In the genomic region with DNA sequence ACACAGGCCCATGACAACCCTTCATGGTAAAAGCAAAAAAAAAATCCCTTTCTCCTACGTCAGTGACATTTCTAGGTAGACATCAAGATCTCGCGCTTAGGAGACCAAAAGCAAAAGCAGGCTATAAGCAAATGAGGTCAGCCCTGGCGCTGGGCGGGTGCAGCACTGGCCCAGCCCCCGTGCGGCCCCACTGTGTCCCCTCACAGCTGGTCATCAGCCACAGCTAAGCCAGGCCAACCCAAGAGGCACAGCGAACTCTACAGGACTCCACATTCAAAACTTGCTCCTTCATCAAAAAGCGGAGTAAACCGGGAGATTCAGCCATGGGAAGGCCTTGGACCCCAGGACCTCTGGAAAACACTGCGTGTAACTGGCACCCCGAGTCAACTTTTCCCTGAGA, we compare ENCODE assay signal across 27 cellular contexts.
"Had no signal": no experiment of that assay in that cellular context is flagged by ENCODE, and none has a peak within 500 bp of the region (broad histone marks: within the 10 kb centered on the region; RNA-seq: fewer than 3 reads in every experiment).

No MANE protein-coding gene starts in this region.

- ATAC-seq: left lobe of liver; naive thymus-derived CD8-positive, alpha-beta T cell; right cardiac atrium; sciatic nerve; stimulated activated memory B cell treated with anti-CD40 and anti-IgM and Interleukin-4, amounts not matched to agents 10 μg/mL and 1 μg/mL and 100 μg/mL, for 72 hours; stimulated activated naive CD8-positive, alpha-beta T cell treated with anti-CD3 and anti-CD28 coated beads, Interleukin-15, amount 100 ng/mL, for 72 hours had no signal

- H3K9me3 ChIP-seq: heart right ventricle, lower lobe of right lung, ovary, prostate gland, testis, thyroid gland, transverse colon, upper lobe of left lung had no signal

- DNase-seq: heart right ventricle; islet precursor cell; left cardiac atrium; left ventricle myocardium superior; lower lobe of right lung; mammary epithelial cell; mesenchymal stem cell; naive thymus-derived CD8-positive, alpha-beta T cell; ovary; right cardiac atrium; stimulated activated CD4-positive, alpha-beta T cell treated with anti-CD3 and anti-CD28 coated beads, Interleukin-4, amount 100 ng/mL, for 4 hours; stimulated activated CD8-positive, alpha-beta memory T cell treated with anti-CD3 and anti-CD28 coated beads, Interleukin-4, amount 100 ng/mL, for 48 hours; stimulated activated naive CD4-positive, alpha-beta T cell treated with Interleukin-2 at 50 U/mL for 16 hours; stimulated activated naive CD8-positive, alpha-beta T cell treated with anti-CD3 and anti-CD28 coated beads, Interleukin-15, amount 100 ng/mL, for 72 hours; substantia nigra; testis; thyroid gland; transverse colon had no signal

- H3K4me3 ChIP-seq: heart right ventricle, hepatocyte, lower lobe of right lung, neural progenitor cell, ovary, prostate gland, skin epidermis, testis, thyroid gland, transverse colon, upper lobe of left lung had no signal

- H3K4me3 Mint-ChIP-seq: naive thymus-derived CD8-positive, alpha-beta T cell; stimulated activated memory B cell treated with anti-CD40 and anti-IgM and Interleukin-4, amounts not matched to agents 10 μg/mL and 1 μg/mL and 100 μg/mL, for 72 hours; stimulated activated naive CD8-positive, alpha-beta T cell treated with anti-CD3 and anti-CD28 coated beads, Interleukin-15, amount 100 ng/mL, for 72 hours had no signal

- FAIRE-seq: urothelium cell line had no signal

- H3K9ac ChIP-seq: neural progenitor cell had no signal

- H3K4me2 ChIP-seq: hepatocyte had no signal

- H2AFZ ChIP-seq: hepatocyte had no signal

- H3K4me1 Mint-ChIP-seq: stimulated activated memory B cell treated with anti-CD40 and anti-IgM and Interleukin-4, amounts not matched to agents 10 μg/mL and 1 μg/mL and 100 μg/mL, for 72 hours had no signal

- H3K4me1 ChIP-seq: heart right ventricle, prostate gland, testis, thyroid gland had no signal

- H3K27me3 ChIP-seq: hepatocyte, neural progenitor cell, ovary, testis, thyroid gland, transverse colon, upper lobe of left lung had no signal

- H3K9me3 Mint-ChIP-seq: naive thymus-derived CD8-positive, alpha-beta T cell; neural progenitor cell; stimulated activated naive CD8-positive, alpha-beta T cell treated with anti-CD3 and anti-CD28 coated beads, Interleukin-15, amount 100 ng/mL, for 72 hours had no signal

- H3K27ac Mint-ChIP-seq: stimulated activated memory B cell treated with anti-CD40 and anti-IgM and Interleukin-4, amounts not matched to agents 10 μg/mL and 1 μg/mL and 100 μg/mL, for 72 hours; stimulated activated naive CD8-positive, alpha-beta T cell treated with anti-CD3 and anti-CD28 coated beads, Interleukin-15, amount 100 ng/mL, for 72 hours had no signal

- H3K36me3 Mint-ChIP-seq: naive thymus-derived CD8-positive, alpha-beta T cell; neural progenitor cell; stimulated activated memory B cell treated with anti-CD40 and anti-IgM and Interleukin-4, amounts not matched to agents 10 μg/mL and 1 μg/mL and 100 μg/mL, for 72 hours had no signal

- H3K36me3 ChIP-seq: heart right ventricle, lower lobe of right lung, neural progenitor cell, ovary, prostate gland, thyroid gland, transverse colon, upper lobe of left lung had no signal

- H3K27ac ChIP-seq: heart right ventricle, hepatocyte, lower lobe of right lung, neural progenitor cell, ovary, prostate gland, skin epidermis, testis, thyroid gland, upper lobe of left lung had no signal
